21 cellular contexts compared by ENCODE assay signal in genomic region chr17:80708497-80708896, GRCh38.
DNase-seq lines count a peak whose midpoint lies in the region; ATAC-seq, FAIRE-seq and TF ChIP-seq lines count a peak whose summit lies in the region.
"Had no signal": no experiment of that assay in that cellular context is flagged by ENCODE, and none has a peak within 500 bp of the region (broad histone marks: within the 10 kb centered on the region; RNA-seq: fewer than 3 reads in every experiment).

No MANE protein-coding gene starts in this region.

- H3K27me3 Mint-ChIP-seq in activated CD8-positive, alpha-beta memory T cell treated with anti-CD3 and anti-CD28 coated beads, Interleukin-2, amount 10 ng/mL, durations not matched to agents 7 days and 5 days, result no peaks in the 10 kb centered on the region
- no peaks in the 10 kb centered on the region for H3K27me3 Mint-ChIP-seq in activated T-helper 17 cell treated with anti-CD3 and anti-CD28 coated beads, Interleukin-2, amount 50 U/mL, for 72 hours
- peaks cover 0 to 1% (median under 1%) of the 10 kb centered on the region in 3 donors for H3K27me3 Mint-ChIP-seq in immature natural killer cell (ENCODE audit: low read depth in 3 of 3)
- H3K27me3 Mint-ChIP-seq in stimulated activated naive B cell treated with anti-CD40 and anti-IgM and Interleukin-4, amounts not matched to agents 10 μg/mL and 1 μg/mL and 100 μg/mL, for 72 hours, result no peaks in the 10 kb centered on the region

- peaks cover 9% of the 10 kb centered on the region for H3K4me1 ChIP-seq in HEK293 (ENCODE audit: control insufficient read depth, insufficient read depth, low read length)

- peak overlapping the region; percentile 62 for H3K27ac Mint-ChIP-seq in activated CD8-positive, alpha-beta memory T cell treated with anti-CD3 and anti-CD28 coated beads, Interleukin-2, amount 10 ng/mL, durations not matched to agents 7 days and 5 days
- no peak overlapping the region for H3K27ac Mint-ChIP-seq in activated T-helper 17 cell treated with anti-CD3 and anti-CD28 coated beads, Interleukin-2, amount 50 U/mL, for 72 hours
- peak overlapping the region in 4 of 6 donors; percentile 75 to 94 (median 87) for H3K27ac Mint-ChIP-seq in immature natural killer cell
- H3K27ac Mint-ChIP-seq in stimulated activated naive B cell treated with anti-CD40 and anti-IgM and Interleukin-4, amounts not matched to agents 10 μg/mL and 1 μg/mL and 100 μg/mL, for 72 hours, result no peak overlapping the region

- H3K36me3 ChIP-seq in HEK293 (ENCODE audit: control insufficient read depth in 2 of 2, insufficient read depth in 1 of 2, low read length in 2 of 2), result peaks cover 4 to 16% of the 10 kb centered on the region in 2 experiments; a peak in 1 of 3 replicates

- peak; percentile 64 for ATAC-seq in activated CD8-positive, alpha-beta memory T cell treated with anti-CD3 and anti-CD28 coated beads, Interleukin-2, amount 10 ng/mL, durations not matched to agents 7 days and 5 days
- ATAC-seq in activated T-helper 17 cell treated with anti-CD3 and anti-CD28 coated beads, Interleukin-2, amount 50 U/mL, for 72 hours (replicated peaks), result peak; percentile 6
- no peak for ATAC-seq in stimulated activated naive B cell treated with anti-CD40 and anti-IgM and Interleukin-4, amounts not matched to agents 10 μg/mL and 1 μg/mL and 100 μg/mL, for 72 hours (replicated peaks)
- ATAC-seq in sciatic nerve, result no peak

- H3K9me3 ChIP-seq in HEK293 (ENCODE audit: control insufficient read depth, insufficient read depth, low read depth, low read length), result no peaks in the 10 kb centered on the region
- H3K9me3 ChIP-seq: BLaER1 had no signal

- no peak overlapping the region for H3K4me3 ChIP-seq in HEK293 (ENCODE audit: low read depth, low read length)
- H3K4me3 ChIP-seq: BLaER1 had no signal

- intact Hi-C loops in sciatic nerve (cut with DNase I), result no loop called here

- H3K9me3 Mint-ChIP-seq in activated CD8-positive, alpha-beta memory T cell treated with anti-CD3 and anti-CD28 coated beads, Interleukin-2, amount 10 ng/mL, durations not matched to agents 7 days and 5 days (ENCODE audit: low read depth), result no peaks in the 10 kb centered on the region
- peaks cover 3% of the 10 kb centered on the region for H3K9me3 Mint-ChIP-seq in activated T-helper 17 cell treated with anti-CD3 and anti-CD28 coated beads, Interleukin-2, amount 50 U/mL, for 72 hours
- no peaks in the 10 kb centered on the region for H3K9me3 Mint-ChIP-seq in immature natural killer cell
- no peaks in the 10 kb centered on the region for H3K9me3 Mint-ChIP-seq in stimulated activated naive B cell treated with anti-CD40 and anti-IgM and Interleukin-4, amounts not matched to agents 10 μg/mL and 1 μg/mL and 100 μg/mL, for 72 hours
- H3K9me3 Mint-ChIP-seq: H9 had no signal

- peaks cover 39% of the 10 kb centered on the region for H3K36me3 Mint-ChIP-seq in activated CD8-positive, alpha-beta memory T cell treated with anti-CD3 and anti-CD28 coated beads, Interleukin-2, amount 10 ng/mL, durations not matched to agents 7 days and 5 days
- H3K36me3 Mint-ChIP-seq in activated T-helper 17 cell treated with anti-CD3 and anti-CD28 coated beads, Interleukin-2, amount 50 U/mL, for 72 hours (ENCODE audit: low read depth), result peaks cover 18% of the 10 kb centered on the region
- H3K36me3 Mint-ChIP-seq in immature natural killer cell, result peaks cover 0 to 11% (median 4%) of the 10 kb centered on the region in 3 donors
- peaks cover 26 to 68% of the 10 kb centered on the region in 2 donors for H3K36me3 Mint-ChIP-seq in stimulated activated naive B cell treated with anti-CD40 and anti-IgM and Interleukin-4, amounts not matched to agents 10 μg/mL and 1 μg/mL and 100 μg/mL, for 72 hours

- peak; percentile 60 for DNase-seq in activated CD8-positive, alpha-beta memory T cell treated with anti-CD3 and anti-CD28 coated beads, Interleukin-2, amount 10 ng/mL, durations not matched to agents 7 days and 5 days
- no peak for DNase-seq in activated CD8-positive, alpha-beta memory T cell treated with anti-CD3 and anti-CD28 coated beads, Interleukin-2, amount 50 U/mL, for 4 hours
- DNase-seq in immature natural killer cell (peak in 1 of 3 donors; percentile 34), sciatic nerve (ENCODE audit: low spot score) (no peak), D721Med (ENCODE audit: insufficient read length, low spot score) (no peak)
- DNase-seq in stimulated activated naive B cell treated with anti-CD40 and anti-IgM and Interleukin-4, amounts not matched to agents 10 μg/mL and 1 μg/mL and 100 μg/mL, for 72 hours, result no peak
- DNase-seq: DMS 273 treated with DMSO at 0.1 percent for 48 hours, GF-D8, H9, NCI-H1105 treated with DMSO at 0.1 percent for 48 hours, NCI-H1694 treated with DMSO at 0.1 percent for 48 hours, NCI-H2107, NCI-H2227 treated with DMSO at 0.1 percent for 48 hours, NCI-H524, Right ventricle myocardium superior had no signal

- H3K27ac ChIP-seq in HEK293 (ENCODE audit: extremely low read depth, low read depth, low read length), result no peak overlapping the region
- H3K27ac ChIP-seq: BLaER1, HL-60 had no signal

- CTCF ChIA-PET in activated CD8-positive, alpha-beta memory T cell treated with anti-CD3 and anti-CD28 coated beads, Interleukin-2, amount 10 ng/mL, durations not matched to agents 7 days and 5 days (lab: Charles Lee), result interaction anchor here (1.4 kb wide), 1 partner anchor 10 kb away, joined by 5 read pairs; no protein-coding TSS in a partner anchor
- CTCF ChIA-PET in HEK293 (lab: Yijun Ruan, JAX), result interaction anchor here (0.8 kb wide), 1 partner anchor 29 kb away, joined by 3 read pairs; no protein-coding TSS in a partner anchor

- peaks cover 80% of the 10 kb centered on the region for H3K4me1 Mint-ChIP-seq in activated CD8-positive, alpha-beta memory T cell treated with anti-CD3 and anti-CD28 coated beads, Interleukin-2, amount 10 ng/mL, durations not matched to agents 7 days and 5 days
- H3K4me1 Mint-ChIP-seq in activated T-helper 17 cell treated with anti-CD3 and anti-CD28 coated beads, Interleukin-2, amount 50 U/mL, for 72 hours, result peaks cover 23% of the 10 kb centered on the region
- peaks cover 46 to 62% of the 10 kb centered on the region in 2 donors for H3K4me1 Mint-ChIP-seq in immature natural killer cell
- peaks cover 23 to 27% of the 10 kb centered on the region in 2 donors for H3K4me1 Mint-ChIP-seq in stimulated activated naive B cell treated with anti-CD40 and anti-IgM and Interleukin-4, amounts not matched to agents 10 μg/mL and 1 μg/mL and 100 μg/mL, for 72 hours

- H3K4me3 Mint-ChIP-seq in activated CD8-positive, alpha-beta memory T cell treated with anti-CD3 and anti-CD28 coated beads, Interleukin-2, amount 10 ng/mL, durations not matched to agents 7 days and 5 days, result peak overlapping the region; percentile 38
- no peak overlapping the region for H3K4me3 Mint-ChIP-seq in activated T-helper 17 cell treated with anti-CD3 and anti-CD28 coated beads, Interleukin-2, amount 50 U/mL, for 72 hours
- peak overlapping the region in 3 of 5 donors; percentile 54 to 84 (median 70) for H3K4me3 Mint-ChIP-seq in immature natural killer cell
- no peak overlapping the region for H3K4me3 Mint-ChIP-seq in stimulated activated naive B cell treated with anti-CD40 and anti-IgM and Interleukin-4, amounts not matched to agents 10 μg/mL and 1 μg/mL and 100 μg/mL, for 72 hours
- H3K4me3 Mint-ChIP-seq: H9 had no signal

- no peak for FAIRE-seq in D721Med (lab: Jason Lieb, UNC)
- FAIRE-seq: GM12892, HTR-8/SVneo had no signal

- no peak for TF ChIP-seq CTCF in HEK293 (tag by site-specific recombination; IDR thresholded peaks at IDR 0.05)
- no peak for TF ChIP-seq CTCF in D721Med (IDR thresholded peaks at IDR 0.05; ENCODE audit: insufficient read depth, missing control alignments)

- POLR2A ChIA-PET in HEK293 (lab: Yijun Ruan, JAX), result no interaction called here

TF ChIP-seq in HEK293, 187 proteins besides CTCF, POLR2A, EP300 and RAD21:
- TF ChIP-seq BCL6B (tag by site-specific recombination; IDR thresholded peaks at IDR 0.05), result no peak
- no peak for TF ChIP-seq ZNF133 (tag by site-specific recombination; IDR thresholded peaks at IDR 0.05)
- TF ChIP-seq KLF1 (tag by site-specific recombination; IDR thresholded peaks at IDR 0.05), result peak; percentile 97
- TF ChIP-seq ZNF843 (tag by site-specific recombination; IDR thresholded peaks at IDR 0.05), result no peak

Comparison
In these comparisons a context has a peak if more than half of its experiments do, and no peak if none do; other contexts are left out.
1. ATAC-seq: peak in activated CD8-positive, alpha-beta memory T cell treated with anti-CD3 and anti-CD28 coated beads, Interleukin-2, amount 10 ng/mL, durations not matched to agents 7 days and 5 days (single experiment) and activated T-helper 17 cell treated with anti-CD3 and anti-CD28 coated beads, Interleukin-2, amount 50 U/mL, for 72 hours (single experiment); none in stimulated activated naive B cell treated with anti-CD40 and anti-IgM and Interleukin-4, amounts not matched to agents 10 μg/mL and 1 μg/mL and 100 μg/mL, for 72 hours (0 of 2) and sciatic nerve (single experiment).
2. H3K27ac Mint-ChIP-seq: peak in activated CD8-positive, alpha-beta memory T cell treated with anti-CD3 and anti-CD28 coated beads, Interleukin-2, amount 10 ng/mL, durations not matched to agents 7 days and 5 days (single experiment) and immature natural killer cell (4 of 6); none in activated T-helper 17 cell treated with anti-CD3 and anti-CD28 coated beads, Interleukin-2, amount 50 U/mL, for 72 hours (single experiment) and stimulated activated naive B cell treated with anti-CD40 and anti-IgM and Interleukin-4, amounts not matched to agents 10 μg/mL and 1 μg/mL and 100 μg/mL, for 72 hours (single experiment).
3. H3K4me3 Mint-ChIP-seq: peak in activated CD8-positive, alpha-beta memory T cell treated with anti-CD3 and anti-CD28 coated beads, Interleukin-2, amount 10 ng/mL, durations not matched to agents 7 days and 5 days (single experiment) and immature natural killer cell (3 of 5); none in activated T-helper 17 cell treated with anti-CD3 and anti-CD28 coated beads, Interleukin-2, amount 50 U/mL, for 72 hours (single experiment) and stimulated activated naive B cell treated with anti-CD40 and anti-IgM and Interleukin-4, amounts not matched to agents 10 μg/mL and 1 μg/mL and 100 μg/mL, for 72 hours (0 of 2).